ENCODE assay signal across 17 cellular contexts in genomic region chr20:53215166-53215565, GRCh38.
DNase-seq lines count a peak whose midpoint lies in the region; ATAC-seq and TF ChIP-seq lines count a peak whose summit lies in the region.
"Had no signal": no experiment of that assay in that cellular context is flagged by ENCODE, and none has a peak within 500 bp of the region (broad histone marks: within the 10 kb centered on the region; RNA-seq: fewer than 3 reads in every experiment).

No MANE protein-coding gene starts in this region.

- H3K27me3 ChIP-seq in CD8-positive, alpha-beta T cell (ENCODE audit: insufficient read depth, low read length): no peaks in the 10 kb centered on the region
- H3K27me3 ChIP-seq in OCI-LY3 (ENCODE audit: low read depth, low read length): no peaks in the 10 kb centered on the region; the same call in 1 of the 2 replicates
- H3K27me3 ChIP-seq: testis had no signal

- CTCF ChIA-PET in CD8-positive, alpha-beta T cell (lab: Charles Lee): interaction anchor here (0.7 to 5.6 kb wide), 5 partner anchors 333 to 970 kb away, joined by 3 to 72 read pairs (median 4); no protein-coding TSS in a partner anchor

- H3K9me3 ChIP-seq in CD8-positive, alpha-beta T cell (ENCODE audit: low read length): no peaks in the 10 kb centered on the region
- no peaks in the 10 kb centered on the region for H3K9me3 ChIP-seq in OCI-LY3 (ENCODE audit: insufficient read depth, low read length)
- H3K9me3 ChIP-seq: A549, testis had no signal

- peak; percentile 81 for DNase-seq in activated CD4-positive, alpha-beta T cell treated with anti-CD3 and anti-CD28 coated beads, Interleukin-2, amount 10 ng/mL, durations not matched to agents 24 days and 14 days
- no peak for DNase-seq in activated CD4-positive, alpha-beta T cell treated with anti-CD3 and anti-CD28 coated beads for 1 hour
- no peak for DNase-seq in CD8-positive, alpha-beta T cell
- peak; percentile 27 for DNase-seq in central memory CD4-positive, alpha-beta T cell
- no peak for DNase-seq in EL
- DNase-seq in NCI-H2081 treated with DMSO at 0.1 percent for 48 hours (lab: John Stamatoyannopoulos, UW): no peak
- DNase-seq: activated gamma-delta T cell; effector CD4-positive, alpha-beta T cell; GDM1; NCI-H1694; NCI-H748 treated with DMSO at 0.1 percent for 48 hours; stimulated activated CD4-positive, alpha-beta T cell treated with anti-CD3 and anti-CD28 coated beads, Interleukin-12 subunit alpha, Interleukin-12 subunit beta, amount 100 ng/mL, for 4 hours; testis had no signal

- H3K9ac ChIP-seq in OCI-LY3 (ENCODE audit: low read length): no peak overlapping the region

- H3K36me3 ChIP-seq in CD8-positive, alpha-beta T cell (ENCODE audit: insufficient read depth, low read length): no peaks in the 10 kb centered on the region
- peaks cover 5% of the 10 kb centered on the region for H3K36me3 ChIP-seq in OCI-LY3 (replicated peaks; ENCODE audit: low read depth, low read length)

- intact Hi-C loops in activated CD4-positive, alpha-beta T cell treated with anti-CD3 and anti-CD28 coated beads, Interleukin-2, amount 10 ng/mL, durations not matched to agents 24 days and 14 days (cut with micrococcal nuclease): loop anchor here (1.0 to 10.0 kb wide), 5 partner anchors 68 to 910 kb away; partner anchors contain the start of gene TSHZ2
- intact Hi-C loops in CD8-positive, alpha-beta T cell (cut with DNase I, micrococcal nuclease): loop anchor here in 1 of 2 experiments (5.0 to 10.0 kb wide), 4 partner anchors 53 to 1088 kb away; no protein-coding TSS in a partner anchor

- H3K36me3 Mint-ChIP-seq in activated CD4-positive, alpha-beta T cell treated with anti-CD3 and anti-CD28 coated beads, Interleukin-2, amount 10 ng/mL, durations not matched to agents 24 days and 14 days (ENCODE audit: low read depth): peaks cover 7% of the 10 kb centered on the region
- H3K36me3 Mint-ChIP-seq in CD8-positive, alpha-beta T cell: no peaks in the 10 kb centered on the region

- no peaks in the 10 kb centered on the region for H3K79me2 ChIP-seq in OCI-LY3 (ENCODE audit: low read length)

- peak overlapping the region; percentile 92 for H3K27ac Mint-ChIP-seq in activated CD4-positive, alpha-beta T cell treated with anti-CD3 and anti-CD28 coated beads, Interleukin-2, amount 10 ng/mL, durations not matched to agents 24 days and 14 days
- peak overlapping the region; percentile 82 for H3K27ac Mint-ChIP-seq in CD8-positive, alpha-beta T cell

- no peak for TF ChIP-seq CTCF in CD8-positive, alpha-beta T cell (IDR thresholded peaks at IDR 0.05)
- TF ChIP-seq CTCF in OCI-LY3 (IDR thresholded peaks at IDR 0.05; ENCODE audit: low read depth, low read length): no peak

- no peak overlapping the region for H2AFZ ChIP-seq in OCI-LY3 (ENCODE audit: low read depth, low read length)

- H3K27me3 Mint-ChIP-seq in activated CD4-positive, alpha-beta T cell treated with anti-CD3 and anti-CD28 coated beads, Interleukin-2, amount 10 ng/mL, durations not matched to agents 24 days and 14 days: no peaks in the 10 kb centered on the region
- peaks cover 8% of the 10 kb centered on the region for H3K27me3 Mint-ChIP-seq in CD8-positive, alpha-beta T cell (ENCODE audit: low read depth)

- no peaks in the 10 kb centered on the region for H4K20me1 ChIP-seq in OCI-LY3 (ENCODE audit: insufficient read depth, low read length)

- H3K27ac ChIP-seq in CD8-positive, alpha-beta T cell (ENCODE audit: low read depth, low read length): no peak overlapping the region
- H3K27ac ChIP-seq in OCI-LY3 (ENCODE audit: low read length): no peak overlapping the region
- H3K27ac ChIP-seq: A549, testis had no signal

- ATAC-seq in CD8-positive, alpha-beta T cell: peak; percentile 46
- ATAC-seq in HG03432 (IDR thresholded peaks at IDR 0.05; ENCODE audit: unreplicated experiment): no peak
- ATAC-seq: A549, Right ventricle myocardium inferior had no signal

- H3K9me3 Mint-ChIP-seq in activated CD4-positive, alpha-beta T cell treated with anti-CD3 and anti-CD28 coated beads, Interleukin-2, amount 10 ng/mL, durations not matched to agents 24 days and 14 days: peaks cover 4% of the 10 kb centered on the region
- H3K9me3 Mint-ChIP-seq in CD8-positive, alpha-beta T cell: no peaks in the 10 kb centered on the region

- peak overlapping the region; percentile 32 for H3K4me3 Mint-ChIP-seq in activated CD4-positive, alpha-beta T cell treated with anti-CD3 and anti-CD28 coated beads, Interleukin-2, amount 10 ng/mL, durations not matched to agents 24 days and 14 days
- H3K4me3 Mint-ChIP-seq in CD8-positive, alpha-beta T cell: no peak overlapping the region

- H3K4me3 ChIP-seq in CD8-positive, alpha-beta T cell (ENCODE audit: low read depth, low read length): no peak overlapping the region
- H3K4me3 ChIP-seq in OCI-LY3 (ENCODE audit: low read length): no peak overlapping the region
- H3K4me3 ChIP-seq: A549, testis had no signal

- peaks cover 26% of the 10 kb centered on the region for H3K4me1 Mint-ChIP-seq in activated CD4-positive, alpha-beta T cell treated with anti-CD3 and anti-CD28 coated beads, Interleukin-2, amount 10 ng/mL, durations not matched to agents 24 days and 14 days
- peaks cover 18% of the 10 kb centered on the region for H3K4me1 Mint-ChIP-seq in CD8-positive, alpha-beta T cell (ENCODE audit: low read depth)

- POLR2A ChIA-PET in CD8-positive, alpha-beta T cell (lab: Charles Lee): no interaction called here

- H3K4me1 ChIP-seq in CD8-positive, alpha-beta T cell (ENCODE audit: insufficient read depth, low read length): peaks cover 22% of the 10 kb centered on the region
- peaks cover 35% of the 10 kb centered on the region for H3K4me1 ChIP-seq in OCI-LY3 (ENCODE audit: low read length)
- H3K4me1 ChIP-seq: A549 had no signal

- peak overlapping the region; percentile 9; the same call in 1 of the 2 replicates for H3K4me2 ChIP-seq in OCI-LY3 (ENCODE audit: low read length)
- H3K4me2 ChIP-seq: A549 had no signal

Comparison
In these comparisons a context has a peak if more than half of its experiments do, and no peak if none do; other contexts are left out.
1. DNase-seq: peak in activated CD4-positive, alpha-beta T cell treated with anti-CD3 and anti-CD28 coated beads, Interleukin-2, amount 10 ng/mL, durations not matched to agents 24 days and 14 days (single experiment) and central memory CD4-positive, alpha-beta T cell (single experiment); none in activated CD4-positive, alpha-beta T cell treated with anti-CD3 and anti-CD28 coated beads for 1 hour (single experiment), CD8-positive, alpha-beta T cell (0 of 7), EL (single experiment) and NCI-H2081 treated with DMSO at 0.1 percent for 48 hours (single experiment).